8 cellular contexts compared by ENCODE assay signal in genomic region chr14:75426332-75427125, GRCh38. TPM values are rescaled to one million over a fixed set of nuclear protein-coding genes. Genes with fewer than 3 reads are reported as not detected.
A peak's percentile ranks its signal among the peaks of the same experiment; 100 is the strongest.
DNase-seq lines count a peak whose midpoint lies in the region; ATAC-seq and TF ChIP-seq lines count a peak whose summit lies in the region.

No MANE protein-coding gene starts in this region.

- peak; percentile 56 for ATAC-seq in GM19035 (IDR thresholded peaks at IDR 0.05; ENCODE audit: unreplicated experiment)
- ATAC-seq in HG03175 (IDR thresholded peaks at IDR 0.05; ENCODE audit: unreplicated experiment) = peak; percentile 55

- peak overlapping the region; percentile 85 to 88 for H3K4me3 Mint-ChIP-seq in CD14-positive monocyte
- peak overlapping the region; percentile 77 for H3K4me3 Mint-ChIP-seq in activated T-helper 1 cell treated with anti-CD3 and anti-CD28 coated beads, Interleukin-12 subunit alpha, Interleukin-12 subunit beta, Interleukin-2, Interleukin-4 antibody, amounts not matched to agents 30 ng/mL and 10 ng/mL and 1 ng/mL, durations not matched to agents 14 hours and 24 hours and 36 hours

- H3K27ac Mint-ChIP-seq in CD14-positive monocyte = peak overlapping the region; percentile 94 to 98 (median 96)
- H3K27ac Mint-ChIP-seq in activated T-helper 1 cell treated with anti-CD3 and anti-CD28 coated beads, Interleukin-12 subunit alpha, Interleukin-12 subunit beta, Interleukin-2, Interleukin-4 antibody, amounts not matched to agents 30 ng/mL and 10 ng/mL and 1 ng/mL, durations not matched to agents 14 hours and 24 hours and 36 hours = peak overlapping the region; percentile 71

- peaks cover 4 to 36% of the 10 kb centered on the region in 2 donors for H3K4me1 ChIP-seq in muscle layer of duodenum (ENCODE audit: control insufficient read depth in 1 of 2, insufficient read depth in 2 of 2, low read length in 2 of 2)

- peaks cover 0 to 4% (median 3%) of the 10 kb centered on the region in 7 donors for H3K9me3 Mint-ChIP-seq in CD14-positive monocyte
- peaks cover 8% of the 10 kb centered on the region for H3K9me3 Mint-ChIP-seq in activated T-helper 1 cell treated with anti-CD3 and anti-CD28 coated beads, Interleukin-12 subunit alpha, Interleukin-12 subunit beta, Interleukin-2, Interleukin-4 antibody, amounts not matched to agents 30 ng/mL and 10 ng/mL and 1 ng/mL, durations not matched to agents 14 hours and 24 hours and 36 hours

- peaks cover 46% of the 10 kb centered on the region for H3K4me1 Mint-ChIP-seq in CD14-positive monocyte
- peaks cover 15% of the 10 kb centered on the region for H3K4me1 Mint-ChIP-seq in activated T-helper 1 cell treated with anti-CD3 and anti-CD28 coated beads, Interleukin-12 subunit alpha, Interleukin-12 subunit beta, Interleukin-2, Interleukin-4 antibody, amounts not matched to agents 30 ng/mL and 10 ng/mL and 1 ng/mL, durations not matched to agents 14 hours and 24 hours and 36 hours (ENCODE audit: low read depth)

- H3K36me3 Mint-ChIP-seq in CD14-positive monocyte = peaks cover 7 to 13% of the 10 kb centered on the region in 2 donors
- H3K36me3 Mint-ChIP-seq in activated T-helper 1 cell treated with anti-CD3 and anti-CD28 coated beads, Interleukin-12 subunit alpha, Interleukin-12 subunit beta, Interleukin-2, Interleukin-4 antibody, amounts not matched to agents 30 ng/mL and 10 ng/mL and 1 ng/mL, durations not matched to agents 14 hours and 24 hours and 36 hours (ENCODE audit: low read depth) = peaks cover 3% of the 10 kb centered on the region

- no peak for TF ChIP-seq CTCF in CD14-positive monocyte (IDR thresholded peaks at IDR 0.05)

- no peak for DNase-seq in CD14-positive monocyte (ENCODE audit: low spot score)
- no peak for DNase-seq in activated T-helper 1 cell treated with anti-CD3 and anti-CD28 coated beads, Interleukin-12 subunit alpha, Interleukin-12 subunit beta, Interleukin-2, Interleukin-4 antibody, amounts not matched to agents 30 ng/mL and 10 ng/mL and 1 ng/mL, durations not matched to agents 14 hours and 24 hours and 36 hours (ENCODE audit: low spot score)
- DNase-seq in retina = no peak
- no peak for DNase-seq in HK-2 (ENCODE audit: unreplicated experiment)
- no peak for DNase-seq in nucleus accumbens (lab: John Stamatoyannopoulos, UW)

- peak overlapping the region; percentile 52 to 82 for H3K4me3 ChIP-seq in muscle layer of duodenum (ENCODE audit: low read depth in 1 of 2, low read length in 2 of 2)

- peak overlapping the region; percentile 71 for H3K27ac ChIP-seq in muscle layer of duodenum (ENCODE audit: low read length)

- no peaks in the 10 kb centered on the region for H3K9me3 ChIP-seq in muscle layer of duodenum (ENCODE audit: control insufficient read depth in 1 of 2, low read length in 2 of 2)

- H3K27me3 ChIP-seq in muscle layer of duodenum (ENCODE audit: low read depth, low read length) = no peaks in the 10 kb centered on the region

- H3K27me3 Mint-ChIP-seq in CD14-positive monocyte (ENCODE audit: low read depth in 3 of 3) = peaks cover 0 to 5% (median 2%) of the 10 kb centered on the region in 3 donors
- H3K27me3 Mint-ChIP-seq in activated T-helper 1 cell treated with anti-CD3 and anti-CD28 coated beads, Interleukin-12 subunit alpha, Interleukin-12 subunit beta, Interleukin-2, Interleukin-4 antibody, amounts not matched to agents 30 ng/mL and 10 ng/mL and 1 ng/mL, durations not matched to agents 14 hours and 24 hours and 36 hours (ENCODE audit: insufficient read depth) = peaks cover 17% of the 10 kb centered on the region

- H3K36me3 ChIP-seq in muscle layer of duodenum (ENCODE audit: control insufficient read depth in 1 of 2, insufficient read depth in 2 of 2, low read length in 2 of 2) = no peaks in the 10 kb centered on the region

- intact Hi-C loops in CD14-positive monocyte (cut with micrococcal nuclease) = loop anchor here (5.0 to 10.0 kb wide), 7 partner anchors 54 to 304 kb away; partner anchors contain the start of gene NEK9 (in 1 of the 2)
- intact Hi-C loops in activated T-helper 1 cell treated with anti-CD3 and anti-CD28 coated beads, Interleukin-12 subunit alpha, Interleukin-12 subunit beta, Interleukin-2, Interleukin-4 antibody, amounts not matched to agents 30 ng/mL and 10 ng/mL and 1 ng/mL, durations not matched to agents 14 hours and 24 hours and 36 hours (cut with micrococcal nuclease) = loop anchor here (1.0 to 5.0 kb wide), 3 partner anchors 7 to 119 kb away; no protein-coding TSS in a partner anchor

RNA-seq across cellular contexts. Expression of gene JDP2, which starts 1.3 kb away (rescaled TPM):
- 10 to 100 TPM in 1 of 2 donors, 1 to 10 TPM in 1; 3.5 to 14.2 TPM for polyA plus RNA-seq in CD14-positive monocyte
- total RNA-seq in activated T-helper 1 cell treated with anti-CD3 and anti-CD28 coated beads, Interleukin-12 subunit alpha, Interleukin-12 subunit beta, Interleukin-2, Interleukin-4 antibody, amounts not matched to agents 30 ng/mL and 10 ng/mL and 1 ng/mL, durations not matched to agents 14 hours and 24 hours and 36 hours = 1.8 and 2.0 TPM in 2 replicates
